In genomic region chr6:36117639-36118549, GRCh38 we compare ENCODE assay signal across 1 cellular context.
TF ChIP-seq lines count a peak whose summit lies in the region.

No MANE protein-coding gene starts in this region.

TF ChIP-seq in K562, 482 proteins besides CTCF, POLR2A, EP300 and RAD21 (continued from another document):
- TF ChIP-seq JUN (IDR thresholded peaks at IDR 0.05; ENCODE audit: borderline replicate concordance, low read depth, low read length) (no peak), JUN (CRISPR knock-in tag; IDR thresholded peaks at IDR 0.05; ENCODE audit: borderline replicate concordance) (no peak), HDAC1 (IDR thresholded peaks at IDR 0.05) (no peak), GATAD2A (IDR thresholded peaks at IDR 0.05) (no peak), FOS (IDR thresholded peaks at IDR 0.05; ENCODE audit: extremely low read depth, insufficient read length) (no peak), POLR2H (tag; IDR thresholded peaks at IDR 0.05; ENCODE audit: low read depth) (no peak), CCAR2 (IDR thresholded peaks at IDR 0.05; ENCODE audit: low read depth, low read length) (no peak), TCF15 (CRISPR knock-in tag; IDR thresholded peaks at IDR 0.05) (no peak), HIVEP1 (CRISPR knock-in tag; IDR thresholded peaks at IDR 0.05) (no peak), FOXP4 (CRISPR knock-in tag; IDR thresholded peaks at IDR 0.05; ENCODE audit: borderline replicate concordance) (no peak), CSDE1 (IDR thresholded peaks at IDR 0.05) (no peak), ARID2 (IDR thresholded peaks at IDR 0.05) (0 out of 2 replicates have a peak, but pooled peaks have one; percentile 43), GTF2E2 (tag; IDR thresholded peaks at IDR 0.05) (peak; percentile 66; the same call in 1 of the 2 replicates), TGIF2 (CRISPR knock-in tag; IDR thresholded peaks at IDR 0.05) (no peak), ZNF3 (CRISPR knock-in tag; IDR thresholded peaks at IDR 0.05) (no peak)
- TF ChIP-seq, protein P1, sequence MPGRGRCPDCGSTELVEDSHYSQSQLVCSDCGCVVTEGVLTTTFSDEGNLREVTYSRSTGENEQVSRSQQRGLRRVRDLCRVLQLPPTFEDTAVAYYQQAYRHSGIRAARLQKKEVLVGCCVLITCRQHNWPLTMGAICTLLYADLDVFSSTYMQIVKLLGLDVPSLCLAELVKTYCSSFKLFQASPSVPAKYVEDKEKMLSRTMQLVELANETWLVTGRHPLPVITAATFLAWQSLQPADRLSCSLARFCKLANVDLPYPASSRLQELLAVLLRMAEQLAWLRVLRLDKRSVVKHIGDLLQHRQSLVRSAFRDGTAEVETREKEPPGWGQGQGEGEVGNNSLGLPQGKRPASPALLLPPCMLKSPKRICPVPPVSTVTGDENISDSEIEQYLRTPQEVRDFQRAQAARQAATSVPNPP (IDR thresholded peaks at IDR 0.05; ENCODE audit: borderline replicate concordance, insufficient read depth, insufficient read length), result no peak
- TF ChIP-seq, protein P2, sequence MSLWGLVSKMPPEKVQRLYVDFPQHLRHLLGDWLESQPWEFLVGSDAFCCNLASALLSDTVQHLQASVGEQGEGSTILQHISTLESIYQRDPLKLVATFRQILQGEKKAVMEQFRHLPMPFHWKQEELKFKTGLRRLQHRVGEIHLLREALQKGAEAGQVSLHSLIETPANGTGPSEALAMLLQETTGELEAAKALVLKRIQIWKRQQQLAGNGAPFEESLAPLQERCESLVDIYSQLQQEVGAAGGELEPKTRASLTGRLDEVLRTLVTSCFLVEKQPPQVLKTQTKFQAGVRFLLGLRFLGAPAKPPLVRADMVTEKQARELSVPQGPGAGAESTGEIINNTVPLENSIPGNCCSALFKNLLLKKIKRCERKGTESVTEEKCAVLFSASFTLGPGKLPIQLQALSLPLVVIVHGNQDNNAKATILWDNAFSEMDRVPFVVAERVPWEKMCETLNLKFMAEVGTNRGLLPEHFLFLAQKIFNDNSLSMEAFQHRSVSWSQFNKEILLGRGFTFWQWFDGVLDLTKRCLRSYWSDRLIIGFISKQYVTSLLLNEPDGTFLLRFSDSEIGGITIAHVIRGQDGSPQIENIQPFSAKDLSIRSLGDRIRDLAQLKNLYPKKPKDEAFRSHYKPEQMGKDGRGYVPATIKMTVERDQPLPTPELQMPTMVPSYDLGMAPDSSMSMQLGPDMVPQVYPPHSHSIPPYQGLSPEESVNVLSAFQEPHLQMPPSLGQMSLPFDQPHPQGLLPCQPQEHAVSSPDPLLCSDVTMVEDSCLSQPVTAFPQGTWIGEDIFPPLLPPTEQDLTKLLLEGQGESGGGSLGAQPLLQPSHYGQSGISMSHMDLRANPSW (CRISPR knock-in tag; IDR thresholded peaks at IDR 0.05), result no peak
- TF ChIP-seq, protein P3, sequence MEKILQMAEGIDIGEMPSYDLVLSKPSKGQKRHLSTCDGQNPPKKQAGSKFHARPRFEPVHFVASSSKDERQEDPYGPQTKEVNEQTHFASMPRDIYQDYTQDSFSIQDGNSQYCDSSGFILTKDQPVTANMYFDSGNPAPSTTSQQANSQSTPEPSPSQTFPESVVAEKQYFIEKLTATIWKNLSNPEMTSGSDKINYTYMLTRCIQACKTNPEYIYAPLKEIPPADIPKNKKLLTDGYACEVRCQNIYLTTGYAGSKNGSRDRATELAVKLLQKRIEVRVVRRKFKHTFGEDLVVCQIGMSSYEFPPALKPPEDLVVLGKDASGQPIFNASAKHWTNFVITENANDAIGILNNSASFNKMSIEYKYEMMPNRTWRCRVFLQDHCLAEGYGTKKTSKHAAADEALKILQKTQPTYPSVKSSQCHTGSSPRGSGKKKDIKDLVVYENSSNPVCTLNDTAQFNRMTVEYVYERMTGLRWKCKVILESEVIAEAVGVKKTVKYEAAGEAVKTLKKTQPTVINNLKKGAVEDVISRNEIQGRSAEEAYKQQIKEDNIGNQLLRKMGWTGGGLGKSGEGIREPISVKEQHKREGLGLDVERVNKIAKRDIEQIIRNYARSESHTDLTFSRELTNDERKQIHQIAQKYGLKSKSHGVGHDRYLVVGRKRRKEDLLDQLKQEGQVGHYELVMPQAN (IDR thresholded peaks at IDR 0.05; ENCODE audit: borderline replicate concordance), result no peak
- TF ChIP-seq, protein P4, sequence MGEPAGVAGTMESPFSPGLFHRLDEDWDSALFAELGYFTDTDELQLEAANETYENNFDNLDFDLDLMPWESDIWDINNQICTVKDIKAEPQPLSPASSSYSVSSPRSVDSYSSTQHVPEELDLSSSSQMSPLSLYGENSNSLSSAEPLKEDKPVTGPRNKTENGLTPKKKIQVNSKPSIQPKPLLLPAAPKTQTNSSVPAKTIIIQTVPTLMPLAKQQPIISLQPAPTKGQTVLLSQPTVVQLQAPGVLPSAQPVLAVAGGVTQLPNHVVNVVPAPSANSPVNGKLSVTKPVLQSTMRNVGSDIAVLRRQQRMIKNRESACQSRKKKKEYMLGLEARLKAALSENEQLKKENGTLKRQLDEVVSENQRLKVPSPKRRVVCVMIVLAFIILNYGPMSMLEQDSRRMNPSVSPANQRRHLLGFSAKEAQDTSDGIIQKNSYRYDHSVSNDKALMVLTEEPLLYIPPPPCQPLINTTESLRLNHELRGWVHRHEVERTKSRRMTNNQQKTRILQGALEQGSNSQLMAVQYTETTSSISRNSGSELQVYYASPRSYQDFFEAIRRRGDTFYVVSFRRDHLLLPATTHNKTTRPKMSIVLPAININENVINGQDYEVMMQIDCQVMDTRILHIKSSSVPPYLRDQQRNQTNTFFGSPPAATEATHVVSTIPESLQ (CRISPR knock-in tag; IDR thresholded peaks at IDR 0.05), result no peak
TF ChIP-seq in K562: peak in this region for 14.
